8 cellular contexts compared by ENCODE assay signal in the genomic region with DNA sequence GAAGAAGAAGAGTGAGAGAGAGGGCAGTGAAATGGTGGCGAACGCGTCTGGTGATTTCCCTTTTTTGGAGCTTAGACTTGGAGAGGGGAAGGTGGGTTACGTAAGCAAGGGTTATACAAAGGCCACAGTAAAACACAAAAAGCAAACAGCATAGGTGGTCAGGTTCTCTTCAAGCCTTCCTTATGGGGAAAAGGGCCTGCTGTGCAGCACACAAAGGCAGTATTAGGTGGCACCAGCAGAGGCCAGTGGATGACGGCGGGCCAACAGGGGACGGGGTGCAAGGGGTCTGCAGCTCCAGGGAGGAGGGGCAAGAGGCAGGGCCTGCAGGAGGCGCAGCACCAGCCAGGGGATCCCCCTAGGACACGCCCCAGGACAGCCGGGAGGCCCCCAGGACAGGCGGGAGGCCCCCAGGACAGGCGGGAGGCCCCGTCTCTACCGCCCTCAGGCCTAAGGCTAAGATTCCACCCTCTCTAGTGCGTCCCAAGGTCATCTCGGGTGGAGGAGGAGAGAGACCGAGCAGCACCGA. TPM values are rescaled to one million over a fixed set of nuclear protein-coding genes. Genes with fewer than 3 reads are reported as not detected.
DNase-seq lines count a peak whose midpoint lies in the region; ATAC-seq and TF ChIP-seq lines count a peak whose summit lies in the region.

No MANE protein-coding gene starts in this region.

- H3K9me3 ChIP-seq in upper lobe of right lung = no peaks in the 10 kb centered on the region

- DNase-seq in HL-60 (ENCODE audit: low read depth in 1 of 2, low spot score in 1 of 2) (peak; percentile 42 to 79), chondrocyte (ENCODE audit: low spot score) (no peak), memory B cell (ENCODE audit: low spot score in 2 of 2) (no peak), upper lobe of right lung (peak; percentile 74), A172 (ENCODE audit: low spot score) (no peak)
- DNase-seq in central memory CD4-positive, alpha-beta T cell = no peak

- H3K27me3 Mint-ChIP-seq in chondrocyte (ENCODE audit: low read depth) (peaks cover 28% of the 10 kb centered on the region), memory B cell (peaks cover 26% of the 10 kb centered on the region)

- H3K36me3 Mint-ChIP-seq in chondrocyte (ENCODE audit: low read depth) (no peaks in the 10 kb centered on the region), memory B cell (no peaks in the 10 kb centered on the region)

- H3K4me1 ChIP-seq in upper lobe of right lung = peaks cover 21% of the 10 kb centered on the region

- H3K4me3 ChIP-seq in HL-60 (replicated peaks; ENCODE audit: insufficient read depth, low read length) (peak overlapping the region; percentile 44), upper lobe of right lung (peak overlapping the region; percentile 54)

- ATAC-seq in GM18511 (IDR thresholded peaks at IDR 0.05; ENCODE audit: unreplicated experiment) = peak; percentile 36
- peak; percentile 7 for ATAC-seq in memory B cell (ENCODE audit: low read depth)
- peak; percentile 83 for ATAC-seq in upper lobe of right lung
- ATAC-seq in HG02884 (IDR thresholded peaks at IDR 0.05; ENCODE audit: unreplicated experiment) = no peak

- H3K4me1 Mint-ChIP-seq in chondrocyte (ENCODE audit: low read depth) (peaks cover 3% of the 10 kb centered on the region), memory B cell (peaks cover 14% of the 10 kb centered on the region)

- H3K36me3 ChIP-seq in upper lobe of right lung = no peaks in the 10 kb centered on the region

- peak; percentile 2 for TF ChIP-seq CTCF in HL-60 (IDR thresholded peaks at IDR 0.05; ENCODE audit: insufficient read depth, low read length)
- no peak for TF ChIP-seq CTCF in chondrocyte (IDR thresholded peaks at IDR 0.05)
- TF ChIP-seq CTCF in upper lobe of right lung (IDR thresholded peaks at IDR 0.05) = no peak

- H3K4me3 Mint-ChIP-seq in chondrocyte (ENCODE audit: unreplicated experiment) = peak overlapping the region; percentile 66
- peak overlapping the region; percentile 71 for H3K4me3 Mint-ChIP-seq in memory B cell

- no peak overlapping the region for H3K27ac Mint-ChIP-seq in chondrocyte (ENCODE audit: unreplicated experiment)
- H3K27ac Mint-ChIP-seq in memory B cell = no peak overlapping the region

- H3K9me3 Mint-ChIP-seq in chondrocyte (ENCODE audit: low read depth) = no peaks in the 10 kb centered on the region
- H3K9me3 Mint-ChIP-seq in memory B cell = no peaks in the 10 kb centered on the region

- intact Hi-C loops in upper lobe of right lung (cut with DNase I) = no loop called here

- peaks cover 26% of the 10 kb centered on the region for H3K27me3 ChIP-seq in HL-60 (ENCODE audit: insufficient read depth, poor library complexity, severe bottlenecking)
- H3K27me3 ChIP-seq in upper lobe of right lung = no peaks in the 10 kb centered on the region

- H3K27ac ChIP-seq in HL-60 (replicated peaks) (no peak overlapping the region), upper lobe of right lung (peak overlapping the region; percentile 60)

RNA-seq across cellular contexts. Expression of a gene that starts 32.6 kb away (rescaled TPM):
- total RNA-seq in chondrocyte (31.4 to 48.2 TPM (median 45.5 TPM) in 3 replicates), upper lobe of right lung (143 TPM)
- 58.5 and 128 TPM in 2 replicates for total RNA-seq in A172 (2014; rRNA removed; shearing (Covaris generic))

RNA-seq across cellular contexts. Expression of a gene that starts 43.8 kb away (rescaled TPM):
- total RNA-seq in chondrocyte = 0.48 to 0.85 TPM (median 0.50 TPM) in 3 replicates
- total RNA-seq in upper lobe of right lung = 72.0 TPM
- total RNA-seq in A172 (2014; rRNA removed; shearing (Covaris generic)) = 3.8 and 4.0 TPM in 2 replicates

Comparison
In these comparisons a context has a peak if more than half of its experiments do, and no peak if none do; other contexts are left out.
1. DNase-seq: peak in HL-60 (2 of 2) and upper lobe of right lung (single experiment); none in chondrocyte (single experiment), memory B cell (0 of 2), A172 (single experiment) and central memory CD4-positive, alpha-beta T cell (single experiment).
2. RNA of a gene that starts 43.8 kb away (total RNA-seq): 72.0 TPM in upper lobe of right lung (single experiment); 3.8 to 4.0 TPM in A172 and 0.48 to 0.85 TPM in chondrocyte; every median in the first group is over 10 times any median in the second.